20 cellular contexts compared by ENCODE assay signal in the genomic region with DNA sequence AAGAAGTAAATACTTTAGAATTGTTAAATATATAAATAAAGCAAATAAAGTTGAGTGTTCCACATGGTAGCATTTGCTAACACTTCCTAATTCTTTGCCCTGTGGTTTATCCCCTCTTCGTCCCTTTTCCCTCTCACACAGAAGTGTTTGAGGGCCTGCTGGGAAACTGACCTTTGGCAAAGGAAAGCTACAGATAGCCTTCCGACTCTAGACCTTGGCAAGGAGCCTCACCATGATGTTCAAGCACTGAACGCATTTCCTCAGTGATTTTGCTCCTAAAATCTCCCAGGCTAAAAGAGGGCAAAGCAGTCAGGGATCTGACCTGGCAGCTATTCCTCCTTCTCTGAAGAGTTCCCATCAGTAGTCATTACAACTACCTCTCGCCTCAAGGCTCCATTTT. TPM values are rescaled to one million over a fixed set of nuclear protein-coding genes. Genes with fewer than 3 reads are reported as not detected.
A peak's percentile ranks its signal among the peaks of the same experiment; 100 is the strongest.
DNase-seq lines count a peak whose midpoint lies in the region; ATAC-seq and TF ChIP-seq lines count a peak whose summit lies in the region.
"Had no signal": no experiment of that assay in that cellular context is flagged by ENCODE, and none has a peak within 500 bp of the region (broad histone marks: within the 10 kb centered on the region; RNA-seq: fewer than 3 reads in every experiment).

No MANE protein-coding gene starts in this region.

- POLR2A ChIA-PET in CD4-positive, alpha-beta T cell (lab: Charles Lee), result interaction anchor here (1.5 kb wide), 1 partner anchor 9 kb away, joined by 3 read pairs; no protein-coding TSS in a partner anchor

- TF ChIP-seq CTCF in right atrium auricular region (IDR thresholded peaks at IDR 0.05) (no peak), colonic mucosa (IDR thresholded peaks at IDR 0.05) (no peak), thyroid gland (IDR thresholded peaks at IDR 0.05) (no peak)
- no peak for TF ChIP-seq CTCF in CD4-positive, alpha-beta T cell (IDR thresholded peaks at IDR 0.05)

- peaks cover 5% of the 10 kb centered on the region for H3K4me1 Mint-ChIP-seq in CD4-positive, alpha-beta T cell (ENCODE audit: low read depth)

- DNase-seq in Right ventricle myocardium inferior (ENCODE audit: missing footprints) (no peak), right atrium auricular region (ENCODE audit: low spot score) (no peak), colonic mucosa (no peak), left colon (no peak), thyroid gland (no peak), retina (no peak)
- DNase-seq in CD4-positive, alpha-beta T cell, result no peak
- DNase-seq: CD4-positive, CD25-positive, alpha-beta regulatory T cell; DMS79; NCI-H1417; NCI-H1930; NCI-H2171; NCI-H446 treated with DMSO at 0.1 percent for 48 hours; NCI-H82 had no signal

- no peak for TF ChIP-seq POLR2A in thyroid gland (IDR thresholded peaks at IDR 0.05)

- no peak overlapping the region for H3K9ac ChIP-seq in colonic mucosa (ENCODE audit: low read depth in 2 of 2, low read length in 2 of 2)

- no peaks in the 10 kb centered on the region for H3K27me3 ChIP-seq in right atrium auricular region
- no peaks in the 10 kb centered on the region for H3K27me3 ChIP-seq in colonic mucosa
- H3K27me3 ChIP-seq in thyroid gland, result no peaks in the 10 kb centered on the region
- H3K27me3 ChIP-seq in CD4-positive, alpha-beta T cell (ENCODE audit: control insufficient read depth, insufficient read depth, low read length), result no peaks in the 10 kb centered on the region

- no peaks in the 10 kb centered on the region for H3K9me3 Mint-ChIP-seq in CD4-positive, alpha-beta T cell
- H3K9me3 Mint-ChIP-seq: CD4-positive, CD25-positive, alpha-beta regulatory T cell had no signal

- no peak overlapping the region for H3K4me3 Mint-ChIP-seq in CD4-positive, alpha-beta T cell
- H3K4me3 Mint-ChIP-seq: CD4-positive, CD25-positive, alpha-beta regulatory T cell had no signal

- H3K27me3 Mint-ChIP-seq in CD4-positive, alpha-beta T cell, result no peaks in the 10 kb centered on the region
- H3K27me3 Mint-ChIP-seq: CD4-positive, CD25-positive, alpha-beta regulatory T cell had no signal

- CTCF ChIA-PET in CD4-positive, alpha-beta T cell (lab: Charles Lee), result interaction anchor here (0.9 kb wide), 1 partner anchor 9 kb away, joined by 3 read pairs; no protein-coding TSS in a partner anchor

- H3K36me3 ChIP-seq in right atrium auricular region, result peaks cover 52% of the 10 kb centered on the region
- no peaks in the 10 kb centered on the region for H3K36me3 ChIP-seq in colonic mucosa
- H3K36me3 ChIP-seq in thyroid gland, result peaks cover 5 to 11% of the 10 kb centered on the region in 2 donors

- H3K4me1 ChIP-seq in right atrium auricular region (peaks cover 0 to 17% of the 10 kb centered on the region in 2 donors), colonic mucosa (no peaks in the 10 kb centered on the region), thyroid gland (peaks cover 44 to 55% of the 10 kb centered on the region in 2 donors)
- H3K4me1 ChIP-seq: A549 had no signal

- 56 to 57% methylated on average over 4 of the region's 4 CpGs for WGBS in thyroid gland, 2 donors

- H3K4me3 ChIP-seq in right atrium auricular region (no peak overlapping the region), colonic mucosa (no peak overlapping the region), thyroid gland (replicated peaks in 1 of 3) (no peak overlapping the region)
- H3K4me3 ChIP-seq: A549, GM12878 had no signal

- ATAC-seq in Right ventricle myocardium inferior (peak; percentile 32), left colon (peak; percentile 9), GM18502 (IDR thresholded peaks at IDR 0.05; ENCODE audit: poor library complexity, unreplicated experiment) (no peak)
- no peak for ATAC-seq in CD4-positive, alpha-beta T cell (ENCODE audit: poor library complexity)
- ATAC-seq: A549, GM12878 had no signal

- H3K36me3 Mint-ChIP-seq in CD4-positive, alpha-beta T cell (ENCODE audit: low read depth), result peaks cover 53% of the 10 kb centered on the region

- H3K9me3 ChIP-seq in right atrium auricular region (no peaks in the 10 kb centered on the region), colonic mucosa (no peaks in the 10 kb centered on the region), thyroid gland (no peaks in the 10 kb centered on the region)
- H3K9me3 ChIP-seq in CD4-positive, alpha-beta T cell (ENCODE audit: control insufficient read depth, low read length), result no peaks in the 10 kb centered on the region
- H3K9me3 ChIP-seq: A549 had no signal

- peak overlapping the region in 1 of 2 donors; percentile 5 for H3K27ac ChIP-seq in right atrium auricular region
- H3K27ac ChIP-seq in colonic mucosa, result peak overlapping the region; percentile 63
- H3K27ac ChIP-seq in thyroid gland, result peak overlapping the region; percentile 37 to 85 (median 84)
- H3K27ac ChIP-seq in CD4-positive, alpha-beta T cell (ENCODE audit: low read depth, low read length), result no peak overlapping the region
- H3K27ac ChIP-seq: A549 had no signal

- no peak overlapping the region for H3K27ac Mint-ChIP-seq in CD4-positive, alpha-beta T cell

- intact Hi-C loops in Right ventricle myocardium inferior (cut with DNase I) (no loop called here), colonic mucosa (cut with DNase I) (no loop called here), left colon (cut with DNase I, micrococcal nuclease) (no loop called here), thyroid gland (cut with DNase I) (loop anchor here (10.0 kb wide), 1 partner anchor 57 kb away; a partner anchor contains a TSS)
- intact Hi-C loops in CD4-positive, alpha-beta T cell (cut with DNase I, micrococcal nuclease), result no loop called here

RNA-seq across cellular contexts. Expression of a gene that starts 52.5 kb away (rescaled TPM):
- total RNA-seq in Right ventricle myocardium inferior, result not detected
- total RNA-seq in right atrium auricular region, result not detected
- total RNA-seq in colonic mucosa, result not detected
- total RNA-seq in left colon, result not detected
- not detected for total RNA-seq in thyroid gland
- total RNA-seq in CD4-positive, alpha-beta T cell, result not detected
- total RNA-seq: Calu3; CD4-positive, CD25-positive, alpha-beta regulatory T cell; G401; GM12878; HT-29 had no signal

Comparison
In these comparisons a context has a peak if more than half of its experiments do, and no peak if none do; other contexts are left out.
1. ATAC-seq: peak in Right ventricle myocardium inferior (single experiment) and left colon (single experiment); none in CD4-positive, alpha-beta T cell (single experiment) and GM18502 (single experiment).